In the genomic region with DNA sequence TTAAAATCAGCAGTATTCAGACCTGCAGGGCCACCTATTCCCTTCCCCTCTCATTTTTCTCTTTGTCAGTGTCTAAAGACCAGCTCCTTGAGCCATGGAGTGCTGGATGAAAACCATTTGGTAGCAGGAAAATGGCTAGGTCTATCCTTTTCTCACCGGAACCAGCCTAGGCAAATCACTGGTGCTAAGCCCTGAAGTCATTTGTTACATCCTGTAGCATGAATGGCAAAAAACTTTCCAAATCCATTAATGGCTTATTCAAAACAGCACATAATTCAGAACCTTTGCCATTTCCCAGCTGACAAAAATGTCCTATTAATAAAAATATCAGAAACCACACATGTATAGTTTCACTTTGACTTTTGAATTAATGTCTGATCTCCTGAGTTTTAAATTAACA, we compare ENCODE assay signal across 26 cellular contexts.
"Had no signal": no experiment of that assay in that cellular context is flagged by ENCODE, and none has a peak within 500 bp of the region (broad histone marks: within the 10 kb centered on the region; RNA-seq: fewer than 3 reads in every experiment).

No MANE protein-coding gene starts in this region.

- H3K36me3 ChIP-seq: esophagus squamous epithelium, heart right ventricle, left lung, neural progenitor cell, prostate gland, right atrium auricular region, tibial artery, upper lobe of left lung had no signal

- ATAC-seq: effector memory CD8-positive, alpha-beta T cell; heart right ventricle; left cardiac atrium; left lung; mucosa of descending colon; sciatic nerve; stimulated activated naive CD8-positive, alpha-beta T cell treated with anti-CD3 and anti-CD28 coated beads, Interleukin-15, amount 100 ng/mL, for 72 hours had no signal

- H3K9ac ChIP-seq: neural progenitor cell had no signal

- H3K4me2 ChIP-seq: neural progenitor cell, smooth muscle cell had no signal

- H3K4me3 ChIP-seq: esophagus squamous epithelium, heart right ventricle, left lung, mucosa of descending colon, neural progenitor cell, prostate gland, right atrium auricular region, smooth muscle cell, tibial artery, upper lobe of left lung had no signal

- DNase-seq: cortex of kidney; effector memory CD8-positive, alpha-beta T cell; erythroblast; esophagus squamous epithelium; foreskin melanocyte; glutamatergic neuron; heart right ventricle; hippocampal formation; left cardiac atrium; left lung; mesenchymal stem cell; mucosa of descending colon; naive B cell; stimulated activated CD4-positive, alpha-beta T cell treated with anti-CD3 and anti-CD28 coated beads, Interleukin-12 subunit alpha, Interleukin-12 subunit beta, amount 100 ng/mL, for 4 hours; stimulated activated CD4-positive, alpha-beta T cell treated with anti-CD3 and anti-CD28 coated beads, Interleukin-1b, Interleukin-23, amount 100 ng/mL, for 48 hours; stimulated activated CD4-positive, alpha-beta T cell treated with anti-CD3 and anti-CD28 coated beads, Interleukin-4, amount 100 ng/mL, for 1 hour; stimulated activated CD8-positive, alpha-beta memory T cell treated with anti-CD3 and anti-CD28 coated beads, Interleukin-4, amount 100 ng/mL, for 48 hours; stimulated activated naive CD4-positive, alpha-beta T cell; stimulated activated naive CD8-positive, alpha-beta T cell treated with anti-CD3 and anti-CD28 coated beads, Interleukin-15, amount 100 ng/mL, for 72 hours; tibial artery; upper lobe of left lung had no signal

- H3K27ac ChIP-seq: esophagus squamous epithelium, heart right ventricle, left lung, neural progenitor cell, prostate gland, right atrium auricular region, tibial artery, upper lobe of left lung had no signal

- H2AFZ ChIP-seq: neural progenitor cell had no signal

- H3K4me1 ChIP-seq: left lung, neural progenitor cell, prostate gland, right atrium auricular region, tibial artery, upper lobe of left lung had no signal

- H3K9me3 ChIP-seq: esophagus squamous epithelium, heart right ventricle, left lung, mucosa of descending colon, prostate gland, right atrium auricular region, tibial artery, upper lobe of left lung had no signal

- H3K27me3 ChIP-seq: esophagus squamous epithelium, left lung, neural progenitor cell, right atrium auricular region, tibial artery, upper lobe of left lung had no signal
